9 cellular contexts compared by ENCODE assay signal in the genomic region with DNA sequence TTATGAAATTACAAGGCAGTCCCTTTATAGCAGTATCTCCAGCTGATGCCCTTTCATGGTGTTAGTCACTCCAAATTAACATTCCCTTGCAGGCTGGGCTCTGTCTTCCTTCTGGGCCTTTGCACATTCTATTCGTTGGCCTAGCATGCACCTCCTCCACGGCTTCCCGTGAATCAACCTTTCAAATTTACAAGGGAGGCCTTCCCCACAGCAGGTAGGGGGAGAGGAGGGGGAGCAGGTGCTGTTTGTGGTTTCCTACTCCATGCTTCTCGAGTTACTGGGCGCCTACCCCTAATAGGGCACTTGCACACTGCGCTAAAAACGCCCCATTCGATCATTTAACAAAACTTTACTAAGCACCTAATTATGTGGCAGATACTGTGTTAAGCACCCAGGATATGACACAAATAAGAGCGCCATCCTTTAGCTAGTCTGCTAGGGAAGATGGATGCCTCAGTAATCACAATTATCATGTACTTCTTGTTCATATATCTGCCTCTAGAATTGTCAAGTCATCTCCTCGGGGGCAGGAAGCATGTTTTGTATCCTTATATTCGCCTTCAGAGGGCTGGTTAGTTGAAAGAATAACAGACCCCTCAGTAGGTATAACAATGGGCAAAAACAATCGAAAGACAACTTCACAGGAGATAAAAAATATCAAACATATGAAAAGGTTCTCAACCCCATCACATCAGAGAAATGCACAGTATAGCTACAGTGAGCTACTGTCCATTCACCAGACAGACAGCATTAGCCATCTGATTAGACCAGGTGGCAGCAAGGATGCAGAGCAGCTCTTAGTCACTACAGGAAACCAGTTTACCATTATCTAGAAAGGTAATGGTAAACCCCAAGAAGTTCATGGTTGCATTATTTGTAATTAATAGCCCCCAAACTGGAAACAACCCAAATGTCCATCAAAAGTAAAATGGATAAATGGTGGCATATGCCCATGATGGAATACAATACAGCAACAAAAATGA. TPM values are rescaled to one million over a fixed set of nuclear protein-coding genes. Genes with fewer than 3 reads are reported as not detected.
DNase-seq lines count a peak whose midpoint lies in the region; ATAC-seq, FAIRE-seq and TF ChIP-seq lines count a peak whose summit lies in the region.
"Had no signal": no experiment of that assay in that cellular context is flagged by ENCODE, and none has a peak within 500 bp of the region (broad histone marks: within the 10 kb centered on the region; RNA-seq: fewer than 3 reads in every experiment).

No MANE protein-coding gene starts in this region.

- no peaks in the 10 kb centered on the region for H3K9me2 ChIP-seq in OCI-LY1 (ENCODE audit: low read depth, low read length)

- peaks cover 6% of the 10 kb centered on the region; the same call in 1 of the 2 replicates for H3K36me3 ChIP-seq in OCI-LY1 (ENCODE audit: insufficient read depth, low read length)

- peaks cover 58% of the 10 kb centered on the region for H3K4me1 ChIP-seq in OCI-LY1 (ENCODE audit: insufficient read depth, low read length, severe bottlenecking)

- no peak for TF ChIP-seq CTCF in GM12864 (IDR thresholded peaks at IDR 0.05; ENCODE audit: low read depth, low read length, missing control alignments)
- no peak for TF ChIP-seq CTCF in OCI-LY1 (IDR thresholded peaks at IDR 0.05; ENCODE audit: low read length)

- peaks cover 43% of the 10 kb centered on the region for H3K79me2 ChIP-seq in OCI-LY1 (ENCODE audit: insufficient read depth, low read length)

- no peak for FAIRE-seq in urothelium cell line (lab: Jason Lieb, UNC)

- DNase-seq in GM12864 (ENCODE audit: low read depth): peak; percentile 43
- DNase-seq in activated naive CD4-positive, alpha-beta T cell treated with Interleukin-2 at 50 U/mL for 16 hours: peak; percentile 54
- peak; percentile 15 for DNase-seq in left kidney (ENCODE audit: low read depth, low spot score)
- DNase-seq in stimulated activated naive CD8-positive, alpha-beta T cell treated with anti-CD3 and anti-CD28 coated beads, Interleukin-15, Interleukin-2, amounts not matched to agents 100 U/mL and 50 U/mL, for 24 hours: peak; percentile 58
- no peak for DNase-seq in urothelium cell line (ENCODE audit: low spot score)
- DNase-seq in posterior vena cava (ENCODE audit: low spot score): no peak

- no peaks in the 10 kb centered on the region for H3K9me3 ChIP-seq in OCI-LY1 (ENCODE audit: low read length)

- H3F3A ChIP-seq in OCI-LY1 (ENCODE audit: insufficient read depth, low read length): no peaks in the 10 kb centered on the region; the same call in 1 of the 2 replicates

- H3K4me2 ChIP-seq in OCI-LY1 (ENCODE audit: low read length): peak overlapping the region; percentile 99

- H2AFZ ChIP-seq in OCI-LY1 (ENCODE audit: low read length): no peak overlapping the region

- peak; percentile 67 for ATAC-seq in stimulated activated naive CD8-positive, alpha-beta T cell treated with anti-CD3 and anti-CD28 coated beads, Interleukin-15, Interleukin-2, amounts not matched to agents 100 U/mL and 50 U/mL, for 24 hours
- ATAC-seq in GM18517 (IDR thresholded peaks at IDR 0.05; ENCODE audit: unreplicated experiment): no peak

- H4K20me1 ChIP-seq in OCI-LY1 (ENCODE audit: insufficient read depth, low read length): no peaks in the 10 kb centered on the region

- H3K9ac ChIP-seq in OCI-LY1 (ENCODE audit: low read length): peak overlapping the region; percentile 98; the same call in 1 of the 2 replicates

- intact Hi-C loops in posterior vena cava (cut with DNase I): no loop called here

- H3K27me3 ChIP-seq in OCI-LY1 (ENCODE audit: insufficient read depth, low read length): no peaks in the 10 kb centered on the region

- peak overlapping the region; percentile 85 for H3K27ac ChIP-seq in OCI-LY1 (ENCODE audit: low read depth, low read length, poor library complexity, severe bottlenecking)

- H3K4me3 ChIP-seq in GM12864 (ENCODE audit: low read depth, low read length) (peak overlapping the region; percentile 73; the same call in 1 of the 2 replicates), OCI-LY1 (ENCODE audit: low read depth, low read length, poor library complexity, severe bottlenecking) (peak overlapping the region; percentile 100)

RNA-seq across cellular contexts. Expression of a gene that starts 1.7 kb away (rescaled TPM):
- total RNA-seq in posterior vena cava: 100 to 1,000 TPM; 104 to 106 TPM

RNA-seq across cellular contexts. Expression of a gene that starts 42.1 kb away (rescaled TPM):
- not detected for total RNA-seq in posterior vena cava
- total RNA-seq: T-helper 2 cell treated with Interferon-gamma antibody and Interleukin-4, amounts not matched to agents 100 ng/mL and 5 ng/mL, for 36 hours had no signal

RNA-seq across cellular contexts. Expression of a gene that starts 51.2 kb away (rescaled TPM):
- total RNA-seq in posterior vena cava: 10 to 100 TPM; 44.8 to 45.4 TPM

Comparison
In these comparisons a context has a peak if more than half of its experiments do, and no peak if none do; other contexts are left out.
1. DNase-seq: peak in GM12864 (single experiment), activated naive CD4-positive, alpha-beta T cell treated with Interleukin-2 at 50 U/mL for 16 hours (single experiment), left kidney (single experiment) and stimulated activated naive CD8-positive, alpha-beta T cell treated with anti-CD3 and anti-CD28 coated beads, Interleukin-15, Interleukin-2, amounts not matched to agents 100 U/mL and 50 U/mL, for 24 hours (single experiment); none in urothelium cell line (single experiment) and posterior vena cava (single experiment).